ENCODE assay signal across 24 cellular contexts in genomic region chr12:132690112-132690511, GRCh38. TPM values are rescaled to one million over a fixed set of nuclear protein-coding genes. Genes with fewer than 3 reads are reported as not detected.
A peak's percentile ranks its signal among the peaks of the same experiment; 100 is the strongest.
DNase-seq lines count a peak whose midpoint lies in the region; ATAC-seq, FAIRE-seq and TF ChIP-seq lines count a peak whose summit lies in the region.
"Had no signal": no experiment of that assay in that cellular context is flagged by ENCODE, and none has a peak within 500 bp of the region (broad histone marks: within the 10 kb centered on the region; RNA-seq: fewer than 3 reads in every experiment).

No MANE protein-coding gene starts in this region.

- H3K27me3 Mint-ChIP-seq in activated CD4-positive, alpha-beta memory T cell treated with anti-CD3 and anti-CD28 coated beads, Interleukin-2, amount 10 ng/mL, durations not matched to agents 7 days and 5 days = no peaks in the 10 kb centered on the region
- no peaks in the 10 kb centered on the region for H3K27me3 Mint-ChIP-seq in activated CD4-positive, alpha-beta memory T cell treated with anti-CD3 and anti-CD28 coated beads for 36 hours
- H3K27me3 Mint-ChIP-seq in IgD-negative memory B cell (no peaks in the 10 kb centered on the region), glutamatergic neuron (ENCODE audit: unreplicated experiment) (no peaks in the 10 kb centered on the region), osteocyte (ENCODE audit: unreplicated experiment) (no peaks in the 10 kb centered on the region)

- FAIRE-seq in pancreas (lab: Jason Lieb, UNC) = no peak
- FAIRE-seq: A549 had no signal

- H3K4me1 ChIP-seq in psoas muscle (no peaks in the 10 kb centered on the region), pancreas (peaks cover 0 to 2% (median 0%) of the 10 kb centered on the region in 3 donors)

- H3K4me1 Mint-ChIP-seq in activated CD4-positive, alpha-beta memory T cell treated with anti-CD3 and anti-CD28 coated beads, Interleukin-2, amount 10 ng/mL, durations not matched to agents 7 days and 5 days = peaks cover 22% of the 10 kb centered on the region
- H3K4me1 Mint-ChIP-seq in activated CD4-positive, alpha-beta memory T cell treated with anti-CD3 and anti-CD28 coated beads for 36 hours (ENCODE audit: low read depth) = peaks cover 15% of the 10 kb centered on the region
- peaks cover 0 to 8% (median 6%) of the 10 kb centered on the region in 3 donors for H3K4me1 Mint-ChIP-seq in IgD-negative memory B cell
- peaks cover 9% of the 10 kb centered on the region for H3K4me1 Mint-ChIP-seq in glutamatergic neuron (ENCODE audit: low read depth, unreplicated experiment)
- peaks cover 20% of the 10 kb centered on the region for H3K4me1 Mint-ChIP-seq in osteocyte (ENCODE audit: unreplicated experiment)

- H3K9me3 ChIP-seq in psoas muscle = no peaks in the 10 kb centered on the region
- no peaks in the 10 kb centered on the region for H3K9me3 ChIP-seq in pancreas
- H3K9me3 ChIP-seq: A549, left lung, mucosa of descending colon, Peyer's patch, SK-N-SH, tibial artery had no signal

- H3K27me3 ChIP-seq in psoas muscle (ENCODE audit: insufficient read depth in 3 of 3, low read length in 2 of 3) (no peaks in the 10 kb centered on the region), pancreas (no peaks in the 10 kb centered on the region)
- H3K27me3 ChIP-seq: left lung, Peyer's patch, tibial artery had no signal

- no peak overlapping the region for H3K27ac Mint-ChIP-seq in activated CD4-positive, alpha-beta memory T cell treated with anti-CD3 and anti-CD28 coated beads, Interleukin-2, amount 10 ng/mL, durations not matched to agents 7 days and 5 days
- no peak overlapping the region for H3K27ac Mint-ChIP-seq in activated CD4-positive, alpha-beta memory T cell treated with anti-CD3 and anti-CD28 coated beads for 36 hours
- H3K27ac Mint-ChIP-seq in IgD-negative memory B cell (peak overlapping the region in 1 of 3 donors; percentile 68), glutamatergic neuron (ENCODE audit: unreplicated experiment) (peak overlapping the region; percentile 14), osteocyte (ENCODE audit: unreplicated experiment) (no peak overlapping the region)

- peaks cover 26% of the 10 kb centered on the region for H3K36me3 Mint-ChIP-seq in activated CD4-positive, alpha-beta memory T cell treated with anti-CD3 and anti-CD28 coated beads, Interleukin-2, amount 10 ng/mL, durations not matched to agents 7 days and 5 days (ENCODE audit: low read depth)
- peaks cover 8% of the 10 kb centered on the region for H3K36me3 Mint-ChIP-seq in activated CD4-positive, alpha-beta memory T cell treated with anti-CD3 and anti-CD28 coated beads for 36 hours
- H3K36me3 Mint-ChIP-seq in IgD-negative memory B cell (no peaks in the 10 kb centered on the region), glutamatergic neuron (ENCODE audit: unreplicated experiment) (no peaks in the 10 kb centered on the region), osteocyte (ENCODE audit: unreplicated experiment) (no peaks in the 10 kb centered on the region)
- H3K36me3 Mint-ChIP-seq: CD14-positive monocyte had no signal

- TF ChIP-seq CTCF in glutamatergic neuron (IDR thresholded peaks at IDR 0.05; ENCODE audit: partially characterized antibody, unreplicated experiment) = no peak
- no peak for TF ChIP-seq CTCF in osteocyte (IDR thresholded peaks at IDR 0.05)
- TF ChIP-seq CTCF in psoas muscle (IDR thresholded peaks at IDR 0.05) = no peak
- no peak for TF ChIP-seq CTCF in pancreas (IDR thresholded peaks at IDR 0.05)

- H3K27ac ChIP-seq in psoas muscle (no peak overlapping the region), pancreas (no peak overlapping the region)
- H3K27ac ChIP-seq: A549, left lung, tibial artery had no signal

- H3K4me3 ChIP-seq in psoas muscle (no peak overlapping the region), pancreas (no peak overlapping the region)
- H3K4me3 ChIP-seq: A549, left lung, mucosa of descending colon, tibial artery had no signal

- ATAC-seq in psoas muscle (no peak), pancreas (no peak)
- ATAC-seq: A549, left lung, mucosa of descending colon had no signal

- POLR2A ChIA-PET in activated CD4-positive, alpha-beta memory T cell treated with anti-CD3 and anti-CD28 coated beads, Interleukin-2, amount 10 ng/mL, durations not matched to agents 7 days and 5 days (lab: Charles Lee) = no interaction called here
- POLR2A ChIA-PET in activated CD4-positive, alpha-beta memory T cell treated with anti-CD3 and anti-CD28 coated beads for 36 hours (lab: Charles Lee) = no interaction called here

- no peak for DNase-seq in activated CD4-positive, alpha-beta memory T cell treated with anti-CD3 and anti-CD28 coated beads, Interleukin-2, amount 10 ng/mL, durations not matched to agents 7 days and 5 days
- DNase-seq in activated CD4-positive, alpha-beta memory T cell treated with anti-CD3 and anti-CD28 coated beads for 36 hours = no peak
- DNase-seq in glutamatergic neuron = no peak
- no peak for DNase-seq in osteocyte (ENCODE audit: extremely low spot score, unreplicated experiment)
- DNase-seq in NCI-H69 (lab: John Stamatoyannopoulos, UW) = no peak
- no peak for DNase-seq in psoas muscle
- DNase-seq in pancreas = no peak
- DNase-seq: activated CD4-positive, alpha-beta T cell treated with anti-CD3 and anti-CD28 coated beads, Interleukin-2, amount 50 U/mL, for 4 hours; cortex of kidney; foreskin fibroblast; HCEC 1CT; left lung; mucosa of descending colon; NCI-H1105 treated with DMSO at 0.1 percent for 48 hours; NCI-H2171; NCI-H774; Peyer's patch; SK-N-SH; stimulated activated CD4-positive, alpha-beta T cell treated with anti-CD3 and anti-CD28 coated beads, Interleukin-4, amount 100 ng/mL, for 4 hours; stimulated activated CD8-positive, alpha-beta memory T cell treated with anti-CD3 and anti-CD28 coated beads, Interleukin-4, amount 100 ng/mL, for 48 hours; tibial artery had no signal

- H3K36me3 ChIP-seq in psoas muscle (ENCODE audit: insufficient read depth in 1 of 2, low read depth in 1 of 2) = peaks cover 0 to 12% of the 10 kb centered on the region in 2 donors
- no peaks in the 10 kb centered on the region for H3K36me3 ChIP-seq in pancreas
- H3K36me3 ChIP-seq: left lung had no signal

- H3K9me3 Mint-ChIP-seq in activated CD4-positive, alpha-beta memory T cell treated with anti-CD3 and anti-CD28 coated beads, Interleukin-2, amount 10 ng/mL, durations not matched to agents 7 days and 5 days = no peaks in the 10 kb centered on the region
- H3K9me3 Mint-ChIP-seq in activated CD4-positive, alpha-beta memory T cell treated with anti-CD3 and anti-CD28 coated beads for 36 hours = no peaks in the 10 kb centered on the region
- H3K9me3 Mint-ChIP-seq in IgD-negative memory B cell = no peaks in the 10 kb centered on the region
- H3K9me3 Mint-ChIP-seq in glutamatergic neuron (ENCODE audit: unreplicated experiment) = peaks cover 3% of the 10 kb centered on the region
- H3K9me3 Mint-ChIP-seq in osteocyte (ENCODE audit: unreplicated experiment) = no peaks in the 10 kb centered on the region

- H3K4me3 Mint-ChIP-seq in activated CD4-positive, alpha-beta memory T cell treated with anti-CD3 and anti-CD28 coated beads, Interleukin-2, amount 10 ng/mL, durations not matched to agents 7 days and 5 days = peak overlapping the region; percentile 58
- H3K4me3 Mint-ChIP-seq in activated CD4-positive, alpha-beta memory T cell treated with anti-CD3 and anti-CD28 coated beads for 36 hours = no peak overlapping the region
- peak overlapping the region in 3 of 4 donors; percentile 9 to 75 (median 34) for H3K4me3 Mint-ChIP-seq in IgD-negative memory B cell
- H3K4me3 Mint-ChIP-seq in glutamatergic neuron (ENCODE audit: unreplicated experiment) = peak overlapping the region; percentile 81
- peak overlapping the region; percentile 0 for H3K4me3 Mint-ChIP-seq in osteocyte (ENCODE audit: unreplicated experiment)

- CTCF ChIA-PET in activated CD4-positive, alpha-beta memory T cell treated with anti-CD3 and anti-CD28 coated beads, Interleukin-2, amount 10 ng/mL, durations not matched to agents 7 days and 5 days (lab: Charles Lee) = no interaction called here
- CTCF ChIA-PET in activated CD4-positive, alpha-beta memory T cell treated with anti-CD3 and anti-CD28 coated beads for 36 hours (lab: Charles Lee) = no interaction called here

- WGBS in psoas muscle, 3 donors = 93 to 97% (median 94%) methylated on average over 9 of the region's 9 CpGs
- 92% methylated on average over 9 of the region's 9 CpGs for WGBS in pancreas, 2 donors

- intact Hi-C loops in activated CD4-positive, alpha-beta memory T cell treated with anti-CD3 and anti-CD28 coated beads for 36 hours (cut with micrococcal nuclease) = no loop called here
- intact Hi-C loops in psoas muscle (cut with DNase I) (no loop called here), pancreas (cut with DNase I) (no loop called here)

RNA-seq across cellular contexts. Expression of gene PXMP2, which starts 2.7 kb away (rescaled TPM):
- 10 to 100 TPM; 24.5 to 24.9 TPM for total RNA-seq in activated CD4-positive, alpha-beta memory T cell treated with anti-CD3 and anti-CD28 coated beads, Interleukin-2, amount 10 ng/mL, durations not matched to agents 7 days and 5 days
- total RNA-seq in activated CD4-positive, alpha-beta memory T cell treated with anti-CD3 and anti-CD28 coated beads for 36 hours = 10 to 100 TPM; 17.8 to 20.9 TPM
- polyA plus RNA-seq in IgD-negative memory B cell = 6.2 TPM
- total RNA-seq in glutamatergic neuron (ENCODE audit: unreplicated experiment) = 9.8 TPM
- total RNA-seq in osteocyte = 25.6 and 28.1 TPM in 2 replicates
- total RNA-seq in psoas muscle = 10 to 100 TPM; 13.1 to 36.8 (median 19.3) TPM
- polyA plus RNA-seq in psoas muscle = 10 to 100 TPM; 22.4 to 28.7 (median 23.7) TPM
- total RNA-seq in pancreas = 10 to 100 TPM; 12.2 to 27.1 (median 14.2) TPM
- 10 to 100 TPM in 1 of 2 donors, 1 to 10 TPM in 1; 7.7 to 13.5 TPM for polyA plus RNA-seq in pancreas

RNA-seq across cellular contexts. Expression of gene POLE, which starts 3.0 kb away (rescaled TPM):
- 100 to 1,000 TPM; 108 to 117 TPM for total RNA-seq in activated CD4-positive, alpha-beta memory T cell treated with anti-CD3 and anti-CD28 coated beads, Interleukin-2, amount 10 ng/mL, durations not matched to agents 7 days and 5 days
- total RNA-seq in activated CD4-positive, alpha-beta memory T cell treated with anti-CD3 and anti-CD28 coated beads for 36 hours = 100 to 1,000 TPM; 112 to 114 TPM
- polyA plus RNA-seq in IgD-negative memory B cell = 3.4 TPM
- total RNA-seq in glutamatergic neuron (ENCODE audit: unreplicated experiment) = 38.6 TPM
- 72.5 and 74.4 TPM in 2 replicates for total RNA-seq in osteocyte
- total RNA-seq in psoas muscle = 10 to 100 TPM in 3 of 4 donors, 1 to 10 TPM in 1; 6.7 to 15.1 (median 11.7) TPM
- polyA plus RNA-seq in psoas muscle = 1 to 10 TPM; 4.2 to 6.0 (median 5.4) TPM
- total RNA-seq in pancreas = 10 to 100 TPM in 5 of 6 donors, 1 to 10 TPM in 1; 7.2 to 17.1 (median 14.3) TPM
- 10 to 100 TPM; 31.0 to 45.7 TPM for polyA plus RNA-seq in pancreas

RNA-seq across cellular contexts. Expression of gene PGAM5, which starts 20.5 kb away (rescaled TPM):
- 10 to 100 TPM; 32.5 to 35.1 TPM for total RNA-seq in activated CD4-positive, alpha-beta memory T cell treated with anti-CD3 and anti-CD28 coated beads, Interleukin-2, amount 10 ng/mL, durations not matched to agents 7 days and 5 days
- 10 to 100 TPM; 54.3 to 56.4 TPM for total RNA-seq in activated CD4-positive, alpha-beta memory T cell treated with anti-CD3 and anti-CD28 coated beads for 36 hours
- polyA plus RNA-seq in IgD-negative memory B cell = 21.4 TPM
- total RNA-seq in glutamatergic neuron (ENCODE audit: unreplicated experiment) = 29.1 TPM
- 23.6 and 24.5 TPM in 2 replicates for total RNA-seq in osteocyte
- 10 to 100 TPM; 35.1 to 62.0 (median 47.6) TPM for total RNA-seq in psoas muscle
- 10 to 100 TPM; 25.3 to 52.3 (median 44.6) TPM for polyA plus RNA-seq in psoas muscle
- total RNA-seq in pancreas = 10 to 100 TPM; 14.9 to 27.3 (median 18.0) TPM
- 10 to 100 TPM in 1 of 2 donors, 1 to 10 TPM in 1; 9.0 to 14.4 TPM for polyA plus RNA-seq in pancreas
